Comparison of ENCODE assay signal across 1 cellular context in genomic region chr17:66459811-66460270, GRCh38.
A peak's percentile ranks its signal among the peaks of the same experiment; 100 is the strongest.
TF ChIP-seq lines count a peak whose summit lies in the region.

No MANE protein-coding gene starts in this region.

TF ChIP-seq in HepG2, 621 proteins besides CTCF, POLR2A, EP300 and RAD21 (continued from another document and continues in another):
- TF ChIP-seq PATZ1 (CRISPR knock-in tag; IDR thresholded peaks at IDR 0.05) (no peak; the same call in 1 of the 2 replicates), PAXIP1 (CRISPR knock-in tag; conservative IDR thresholded peaks at IDR 0.05) (peak; percentile 94), ZNF644 (CRISPR knock-in tag; IDR thresholded peaks at IDR 0.05; ENCODE audit: low read depth) (peak; percentile 79), NBN (conservative IDR thresholded peaks at IDR 0.05) (no peak), ZNF691 (CRISPR knock-in tag; IDR thresholded peaks at IDR 0.05; ENCODE audit: borderline replicate concordance, low read depth) (no peak), TFDP1 (CRISPR knock-in tag; IDR thresholded peaks at IDR 0.05; ENCODE audit: borderline replicate concordance) (peak; percentile 30; the same call in 1 of the 2 replicates), ZNF230 (CRISPR knock-in tag; IDR thresholded peaks at IDR 0.05) (no peak), RARG (CRISPR knock-in tag; IDR thresholded peaks at IDR 0.05; ENCODE audit: low read depth) (no peak), TARDBP (CRISPR knock-in tag; IDR thresholded peaks at IDR 0.05) (peak; percentile 76), ZNF563 (CRISPR knock-in tag; IDR thresholded peaks at IDR 0.05) (no peak), ZNF766 (CRISPR knock-in tag; IDR thresholded peaks at IDR 0.05; ENCODE audit: borderline replicate concordance) (peak; percentile 90; the same call in 1 of the 2 replicates), ZNF709 (CRISPR knock-in tag; IDR thresholded peaks at IDR 0.05) (0 out of 2 replicates have a peak, but pooled peaks have one; percentile 27), ZNF597 (CRISPR knock-in tag; IDR thresholded peaks at IDR 0.05) (no peak), ATM (IDR thresholded peaks at IDR 0.05; ENCODE audit: borderline replicate concordance) (no peak), DPF2 (CRISPR knock-in tag; IDR thresholded peaks at IDR 0.05; ENCODE audit: borderline replicate concordance, low read depth) (no peak; the same call in none of the 2 replicates), SOX6 (IDR thresholded peaks at IDR 0.05) (no peak), SOX6 (CRISPR knock-in tag; IDR thresholded peaks at IDR 0.05) (peak; percentile 90), ZNF350 (CRISPR knock-in tag; IDR thresholded peaks at IDR 0.05; ENCODE audit: borderline replicate concordance, low read depth) (no peak), HNF4G (IDR thresholded peaks at IDR 0.05; ENCODE audit: borderline replicate concordance, low read depth, low read length) (peak; percentile 91), HNF4G (CRISPR knock-in tag; IDR thresholded peaks at IDR 0.05; ENCODE audit: borderline replicate concordance, low read depth) (peak; percentile 85), ZNF232 (CRISPR knock-in tag; IDR thresholded peaks at IDR 0.05; ENCODE audit: borderline replicate concordance) (peak; percentile 64; the same call in 1 of the 2 replicates), ZNF704 (CRISPR knock-in tag; IDR thresholded peaks at IDR 0.05; ENCODE audit: borderline replicate concordance) (no peak; the same call in 1 of the 2 replicates), ARNTL (CRISPR knock-in tag; IDR thresholded peaks at IDR 0.05) (no peak), ZNF30 (CRISPR knock-in tag; IDR thresholded peaks at IDR 0.05) (no peak), BRD4 (CRISPR knock-in tag; IDR thresholded peaks at IDR 0.05) (no peak), DNMT1 (CRISPR knock-in tag; IDR thresholded peaks at IDR 0.05) (no peak), SIX1 (CRISPR knock-in tag; IDR thresholded peaks at IDR 0.05; ENCODE audit: borderline replicate concordance) (peak; percentile 81), GTF2F1 (IDR thresholded peaks at IDR 0.05; ENCODE audit: low read length) (0 out of 2 replicates have a peak, but pooled peaks have one; percentile 15), MXD4 (CRISPR knock-in tag; IDR thresholded peaks at IDR 0.05) (0 out of 2 replicates have a peak, but pooled peaks have one; percentile 40), ZNF367 (CRISPR knock-in tag; IDR thresholded peaks at IDR 0.05; ENCODE audit: borderline replicate concordance) (no peak), ONECUT2 (CRISPR knock-in tag; IDR thresholded peaks at IDR 0.05) (peak; percentile 72), ZNF251 (CRISPR knock-in tag; IDR thresholded peaks at IDR 0.05) (no peak), ZNF318 (CRISPR knock-in tag; IDR thresholded peaks at IDR 0.05) (no peak), ETS1 (CRISPR knock-in tag; IDR thresholded peaks at IDR 0.05) (0 out of 2 replicates have a peak, but pooled peaks have one; percentile 37), MXI1 (IDR thresholded peaks at IDR 0.05; ENCODE audit: borderline replicate concordance, low read depth, low read length) (peak; percentile 54; the same call in 2 of the 3 replicates), GABPB1 (CRISPR knock-in tag; IDR thresholded peaks at IDR 0.05) (peak; percentile 35; the same call in 1 of the 2 replicates), NPAS2 (CRISPR knock-in tag; IDR thresholded peaks at IDR 0.05; ENCODE audit: borderline replicate concordance) (no peak), RFX3 (CRISPR knock-in tag; IDR thresholded peaks at IDR 0.05) (no peak; the same call in 1 of the 2 replicates)
